17 cellular contexts compared by ENCODE assay signal in the genomic region with DNA sequence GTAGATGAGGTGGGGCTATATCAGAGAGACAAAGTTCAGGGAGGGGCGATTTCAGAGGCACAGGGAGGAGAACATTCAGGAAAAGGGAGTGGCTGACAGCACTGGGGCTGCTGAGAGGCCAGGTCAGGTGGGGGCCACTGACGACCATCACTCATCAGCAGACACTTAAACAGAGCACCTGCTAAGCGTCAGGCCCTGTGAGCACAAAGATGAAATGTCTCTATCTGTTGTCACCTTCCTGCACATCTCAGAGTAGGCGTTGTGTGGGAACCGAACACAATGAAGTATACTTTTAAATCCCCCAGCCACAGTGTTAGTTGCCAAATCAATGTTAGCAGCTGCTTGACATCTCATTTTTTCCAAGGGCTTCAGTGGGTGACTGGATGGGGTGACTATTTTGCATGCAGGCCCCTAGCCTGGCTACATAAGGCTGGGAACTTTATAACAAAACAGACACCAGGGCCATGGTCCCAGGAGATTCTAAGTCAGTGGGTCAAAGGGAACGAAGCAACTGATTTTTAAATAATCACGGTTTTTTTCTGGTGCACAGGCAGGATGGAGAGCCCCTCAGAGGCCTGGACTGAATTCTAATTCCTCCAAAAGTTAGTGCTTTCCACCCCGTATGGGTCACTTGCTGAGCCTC. TPM values are rescaled to one million over a fixed set of nuclear protein-coding genes. Genes with fewer than 3 reads are reported as not detected.
DNase-seq lines count a peak whose midpoint lies in the region; ATAC-seq and TF ChIP-seq lines count a peak whose summit lies in the region.
"Had no signal": no experiment of that assay in that cellular context is flagged by ENCODE, and none has a peak within 500 bp of the region (broad histone marks: within the 10 kb centered on the region; RNA-seq: fewer than 3 reads in every experiment).

No MANE protein-coding gene starts in this region.

- no peaks in the 10 kb centered on the region for H4K20me1 ChIP-seq in Karpas-422 (ENCODE audit: insufficient read depth, low read depth, low read length)

- no peak for DNase-seq in stimulated activated naive CD8-positive, alpha-beta T cell treated with anti-CD3 and anti-CD28 coated beads, Interleukin-15, Interleukin-2, amounts not matched to agents 100 U/mL and 50 U/mL, for 24 hours
- DNase-seq in stimulated activated naive CD8-positive, alpha-beta T cell treated with anti-CD3 and anti-CD28 coated beads, Interleukin-15, amount 100 ng/mL, for 72 hours, result no peak
- peak; percentile 64 for DNase-seq in esophagus muscularis mucosa (ENCODE audit: extremely low spot score)
- DNase-seq in left colon, result no peak
- peak; percentile 53 for DNase-seq in type B pancreatic cell (ENCODE audit: extremely low spot score, unreplicated experiment)
- DNase-seq in Karpas-422, result no peak
- no peak for DNase-seq in iPS-NIHi11 (ENCODE audit: low spot score)
- no peak for DNase-seq in amygdala (lab: John Stamatoyannopoulos, UW)
- DNase-seq: COR-L47, DMS153, EL, NCI-H146, NCI-H345 had no signal

- no peak for TF ChIP-seq CTCF in esophagus muscularis mucosa (IDR thresholded peaks at IDR 0.05)
- TF ChIP-seq CTCF in type B pancreatic cell (conservative IDR thresholded peaks at IDR 0.05), result no peak

- H3K4me3 ChIP-seq in esophagus muscularis mucosa (no peak overlapping the region), Karpas-422 (ENCODE audit: low read length) (no peak overlapping the region)
- H3K4me3 ChIP-seq: HAP-1, K562 had no signal

- no peak overlapping the region for H3K27ac ChIP-seq in esophagus muscularis mucosa (replicated peaks in 1 of 4)
- H3K27ac ChIP-seq in Karpas-422 (ENCODE audit: low read length), result no peak overlapping the region

- no peak overlapping the region for H2AFZ ChIP-seq in Karpas-422 (ENCODE audit: low read length)

- no peak overlapping the region for H3K9ac ChIP-seq in Karpas-422 (ENCODE audit: low read length)

- no peak overlapping the region for H3K4me3 Mint-ChIP-seq in stimulated activated naive CD8-positive, alpha-beta T cell treated with anti-CD3 and anti-CD28 coated beads, Interleukin-15, amount 100 ng/mL, for 72 hours
- H3K4me3 Mint-ChIP-seq in type B pancreatic cell, result no peak overlapping the region
- H3K4me3 Mint-ChIP-seq: CD14-positive monocyte had no signal

- no peak for TF ChIP-seq POLR2A in esophagus muscularis mucosa (IDR thresholded peaks at IDR 0.05; ENCODE audit: low read depth)

- H3K27ac Mint-ChIP-seq in stimulated activated naive CD8-positive, alpha-beta T cell treated with anti-CD3 and anti-CD28 coated beads, Interleukin-15, amount 100 ng/mL, for 72 hours, result no peak overlapping the region
- no peak overlapping the region for H3K27ac Mint-ChIP-seq in type B pancreatic cell
- H3K27ac Mint-ChIP-seq: CD14-positive monocyte had no signal

- no peaks in the 10 kb centered on the region for H3K79me2 ChIP-seq in Karpas-422 (ENCODE audit: low read length)

- H3K4me1 ChIP-seq in esophagus muscularis mucosa (no peaks in the 10 kb centered on the region), Karpas-422 (ENCODE audit: low read length) (peaks cover 6% of the 10 kb centered on the region; the same call in 1 of the 2 replicates)
- H3K4me1 ChIP-seq: HAP-1 had no signal

- H3K9me3 ChIP-seq in esophagus muscularis mucosa, result no peaks in the 10 kb centered on the region
- H3K9me3 ChIP-seq in Karpas-422 (ENCODE audit: low read length), result no peaks in the 10 kb centered on the region
- H3K9me3 ChIP-seq: HAP-1 had no signal

- peaks cover 0 to 5% (median 0%) of the 10 kb centered on the region in 4 donors for H3K27me3 ChIP-seq in esophagus muscularis mucosa
- H3K27me3 ChIP-seq in Karpas-422 (ENCODE audit: low read length), result no peaks in the 10 kb centered on the region

- H3K4me1 Mint-ChIP-seq in stimulated activated naive CD8-positive, alpha-beta T cell treated with anti-CD3 and anti-CD28 coated beads, Interleukin-15, amount 100 ng/mL, for 72 hours, result no peaks in the 10 kb centered on the region
- H3K4me1 Mint-ChIP-seq in type B pancreatic cell (ENCODE audit: unreplicated experiment), result no peaks in the 10 kb centered on the region
- H3K4me1 Mint-ChIP-seq: CD14-positive monocyte had no signal

- no peaks in the 10 kb centered on the region for H3K36me3 Mint-ChIP-seq in type B pancreatic cell
- H3K36me3 Mint-ChIP-seq: CD14-positive monocyte had no signal

- H3K9me3 Mint-ChIP-seq in stimulated activated naive CD8-positive, alpha-beta T cell treated with anti-CD3 and anti-CD28 coated beads, Interleukin-15, amount 100 ng/mL, for 72 hours, result no peaks in the 10 kb centered on the region
- H3K9me3 Mint-ChIP-seq in type B pancreatic cell, result no peaks in the 10 kb centered on the region

- TF ChIP-seq EP300 in esophagus muscularis mucosa (IDR thresholded peaks at IDR 0.05), result no peak

- peaks cover 19% of the 10 kb centered on the region for H3K27me3 Mint-ChIP-seq in stimulated activated naive CD8-positive, alpha-beta T cell treated with anti-CD3 and anti-CD28 coated beads, Interleukin-15, amount 100 ng/mL, for 72 hours
- peaks cover 10% of the 10 kb centered on the region for H3K27me3 Mint-ChIP-seq in type B pancreatic cell

- peak; percentile 43 for ATAC-seq in stimulated activated naive CD8-positive, alpha-beta T cell treated with anti-CD3 and anti-CD28 coated beads, Interleukin-15, Interleukin-2, amounts not matched to agents 100 U/mL and 50 U/mL, for 24 hours
- ATAC-seq in stimulated activated naive CD8-positive, alpha-beta T cell treated with anti-CD3 and anti-CD28 coated beads, Interleukin-15, amount 100 ng/mL, for 72 hours, result no peak
- peak; percentile 53 for ATAC-seq in left colon
- ATAC-seq: K562 had no signal

- WGBS in esophagus muscularis mucosa, result 68% methylated on average over 8 of the region's 8 CpGs

- H3K36me3 ChIP-seq in esophagus muscularis mucosa (no peaks in the 10 kb centered on the region), Karpas-422 (ENCODE audit: insufficient read depth, low read length) (no peaks in the 10 kb centered on the region)
- H3K36me3 ChIP-seq: HAP-1 had no signal

- no peak overlapping the region for H3K4me2 ChIP-seq in Karpas-422 (ENCODE audit: low read depth, low read length, poor library complexity, severe bottlenecking)

- intact Hi-C loops in esophagus muscularis mucosa (cut with DNase I), result no loop called here
- intact Hi-C loops in left colon (cut with DNase I, micrococcal nuclease), result no loop called here

- H3K9me2 ChIP-seq in Karpas-422 (replicated peaks; ENCODE audit: insufficient read depth, low read length), result no peaks in the 10 kb centered on the region

RNA-seq across cellular contexts. Expression of a gene that starts 31.1 kb away (rescaled TPM):
- total RNA-seq in esophagus muscularis mucosa, result under 1 TPM in 3 of 4 donors, not detected in 1; 0.11 to 0.58 (median 0.17) TPM
- 10 to 100 TPM; 12.2 to 12.3 TPM for total RNA-seq in left colon
- 4.3 and 7.1 TPM in 2 replicates for total RNA-seq in type B pancreatic cell (ENCODE audit: low replicate concordance)
- total RNA-seq in Karpas-422 (2014; rRNA removed; shearing (Covaris generic); ENCODE audit: low replicate concordance), result not detected in 2 replicates
- total RNA-seq: A172 had no signal

Comparison
In these comparisons a context has a peak if more than half of its experiments do, and no peak if none do; other contexts are left out.
1. DNase-seq: peak in esophagus muscularis mucosa (single experiment) and type B pancreatic cell (single experiment); none in stimulated activated naive CD8-positive, alpha-beta T cell treated with anti-CD3 and anti-CD28 coated beads, Interleukin-15, Interleukin-2, amounts not matched to agents 100 U/mL and 50 U/mL, for 24 hours (single experiment), stimulated activated naive CD8-positive, alpha-beta T cell treated with anti-CD3 and anti-CD28 coated beads, Interleukin-15, amount 100 ng/mL, for 72 hours (0 of 2), left colon (0 of 2), Karpas-422 (single experiment), iPS-NIHi11 (single experiment) and amygdala (0 of 56).